Comparison of ENCODE assay signal across 14 cellular contexts in the genomic region with DNA sequence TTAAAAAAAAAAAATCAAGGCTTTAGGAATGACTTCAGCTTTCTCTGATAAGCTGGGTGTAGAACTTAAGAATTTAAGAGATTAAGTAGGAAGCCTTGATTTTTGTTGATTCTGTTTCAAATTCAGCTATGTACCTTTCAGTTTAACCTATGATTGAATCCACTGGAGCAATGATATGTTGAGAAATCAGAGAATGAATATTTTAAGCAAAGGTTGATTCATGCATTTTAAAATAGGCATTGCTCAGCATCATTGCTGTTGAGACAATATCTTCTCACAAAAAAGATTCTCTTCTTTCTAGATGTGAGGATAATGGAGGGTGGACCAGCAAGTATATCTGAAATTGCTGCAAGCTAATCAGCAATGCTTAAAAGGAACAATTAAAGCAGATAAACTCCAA.
DNase-seq lines count a peak whose midpoint lies in the region; ATAC-seq and TF ChIP-seq lines count a peak whose summit lies in the region.
"Had no signal": no experiment of that assay in that cellular context is flagged by ENCODE, and none has a peak within 500 bp of the region (broad histone marks: within the 10 kb centered on the region; RNA-seq: fewer than 3 reads in every experiment).

No MANE protein-coding gene starts in this region.

- no peaks in the 10 kb centered on the region for H4K20me1 ChIP-seq in PC-3 (ENCODE audit: low read length)
- H4K20me1 ChIP-seq: BLaER1 treated with 17β-estradiol and CSF1 and Interleukin-3, amounts not matched to agents 10 nM and 100 nM had no signal

- intact Hi-C loops in PC-3 (cut with micrococcal nuclease) (no loop called here), sigmoid colon (cut with DNase I) (no loop called here), vagina (cut with DNase I) (no loop called here)

- H3K4me3 ChIP-seq in PC-3 (ENCODE audit: low read length) (no peak overlapping the region), sigmoid colon (no peak overlapping the region), vagina (no peak overlapping the region)
- H3K4me3 ChIP-seq: BLaER1 treated with 17β-estradiol and CSF1 and Interleukin-3, amounts not matched to agents 10 nM and 100 nM; SK-N-MC had no signal

- no peak overlapping the region for H2AFZ ChIP-seq in PC-3 (ENCODE audit: low read length)

- H3K4me1 ChIP-seq in PC-3 (ENCODE audit: insufficient read depth, low read length) (peaks cover 27% of the 10 kb centered on the region), sigmoid colon (peaks cover 0 to 58% (median 45%) of the 10 kb centered on the region in 4 donors), vagina (peaks cover 6% of the 10 kb centered on the region)

- peaks cover 8% of the 10 kb centered on the region for H3K36me3 Mint-ChIP-seq in chondrocyte (ENCODE audit: low read depth)

- POLR2A ChIA-PET in PC-3 (lab: Charles Lee; ENCODE audit: unreplicated experiment) = no interaction called here

- peaks cover 5% of the 10 kb centered on the region for H3K9me3 Mint-ChIP-seq in chondrocyte (ENCODE audit: low read depth)

- TF ChIP-seq EP300 in sigmoid colon (IDR thresholded peaks at IDR 0.05) = no peak

- peaks cover 63% of the 10 kb centered on the region for H3K4me1 Mint-ChIP-seq in chondrocyte (ENCODE audit: low read depth)

- no peaks in the 10 kb centered on the region for H3K27me3 ChIP-seq in PC-3 (ENCODE audit: low read length)
- no peaks in the 10 kb centered on the region for H3K27me3 ChIP-seq in sigmoid colon
- no peaks in the 10 kb centered on the region for H3K27me3 ChIP-seq in vagina
- H3K27me3 ChIP-seq: BLaER1 treated with 17β-estradiol and CSF1 and Interleukin-3, amounts not matched to agents 10 nM and 100 nM had no signal

- H3K4me3 Mint-ChIP-seq in chondrocyte (ENCODE audit: unreplicated experiment) = no peak overlapping the region

- ATAC-seq in PC-3 (no peak), GM21576 (IDR thresholded peaks at IDR 0.05; ENCODE audit: unreplicated experiment) (no peak), HG02623 (IDR thresholded peaks at IDR 0.05; ENCODE audit: unreplicated experiment) (no peak)

- CTCF ChIA-PET in PC-3 (lab: Charles Lee) = no interaction called here

- H3K9ac ChIP-seq in PC-3 (ENCODE audit: low read length) = no peak overlapping the region
- H3K9ac ChIP-seq: BLaER1 treated with 17β-estradiol and CSF1 and Interleukin-3, amounts not matched to agents 10 nM and 100 nM had no signal

- H3K36me3 ChIP-seq in PC-3 (ENCODE audit: low read depth, low read length) (peaks cover under 1% of the 10 kb centered on the region; the same call in 1 of the 2 replicates), sigmoid colon (peaks cover 0 to 7% (median 0%) of the 10 kb centered on the region in 4 donors), vagina (no peaks in the 10 kb centered on the region)

- no peaks in the 10 kb centered on the region for H3F3A ChIP-seq in PC-3 (ENCODE audit: low read length, unreplicated experiment)

- DNase-seq in PC-3 = no peak
- DNase-seq in chondrocyte (ENCODE audit: low spot score) = no peak
- DNase-seq in sigmoid colon = no peak
- DNase-seq in vagina (ENCODE audit: extremely low spot score in 2 of 2) = no peak
- DNase-seq in ureter (ENCODE audit: low spot score) = no peak
- DNase-seq: KG1, NCI-H1048, NCI-H146, NCI-H226, NCI-H526 had no signal

- H3K9me2 ChIP-seq in PC-3 (replicated peaks; ENCODE audit: low read length) = no peaks in the 10 kb centered on the region

- H3K27me3 Mint-ChIP-seq in chondrocyte (ENCODE audit: low read depth) = no peaks in the 10 kb centered on the region

- no peak overlapping the region for H3K4me2 ChIP-seq in PC-3 (ENCODE audit: low read length)
- H3K4me2 ChIP-seq: BLaER1 treated with 17β-estradiol and CSF1 and Interleukin-3, amounts not matched to agents 10 nM and 100 nM had no signal

- TF ChIP-seq POLR2A in sigmoid colon (IDR thresholded peaks at IDR 0.05) = no peak
- no peak for TF ChIP-seq POLR2A in vagina (IDR thresholded peaks at IDR 0.05)

- no TSS peak for BruUV-seq in PC-3 (replicated peaks; lab: Mats Ljungman, UMichigan)

- H3K27ac Mint-ChIP-seq in chondrocyte (ENCODE audit: unreplicated experiment) = peak overlapping the region; percentile 98

- H3K79me2 ChIP-seq in PC-3 (ENCODE audit: low read length) = peaks cover 22% of the 10 kb centered on the region; the same call in 1 of the 2 replicates

- TF ChIP-seq CTCF in PC-3 (conservative IDR thresholded peaks at IDR 0.05; ENCODE audit: low read depth, low read length) = no peak
- TF ChIP-seq CTCF in chondrocyte (IDR thresholded peaks at IDR 0.05) = no peak
- no peak for TF ChIP-seq CTCF in sigmoid colon (IDR thresholded peaks at IDR 0.05)
- no peak for TF ChIP-seq CTCF in vagina (IDR thresholded peaks at IDR 0.05)

- H3K27ac ChIP-seq in PC-3 (ENCODE audit: low read length) (peak overlapping the region; percentile 74), sigmoid colon (peak overlapping the region; percentile 66 to 82 (median 78)), vagina (peak overlapping the region; percentile 67)
- H3K27ac ChIP-seq: BLaER1 treated with 17β-estradiol and CSF1 and Interleukin-3, amounts not matched to agents 10 nM and 100 nM; SK-N-MC had no signal

- H3K9me3 ChIP-seq in PC-3 (ENCODE audit: low read length) (no peaks in the 10 kb centered on the region), sigmoid colon (peaks cover 0 to 3% (median 0%) of the 10 kb centered on the region in 4 donors), vagina (no peaks in the 10 kb centered on the region)
